Comparison of ENCODE assay signal across 23 cellular contexts in the genomic region with DNA sequence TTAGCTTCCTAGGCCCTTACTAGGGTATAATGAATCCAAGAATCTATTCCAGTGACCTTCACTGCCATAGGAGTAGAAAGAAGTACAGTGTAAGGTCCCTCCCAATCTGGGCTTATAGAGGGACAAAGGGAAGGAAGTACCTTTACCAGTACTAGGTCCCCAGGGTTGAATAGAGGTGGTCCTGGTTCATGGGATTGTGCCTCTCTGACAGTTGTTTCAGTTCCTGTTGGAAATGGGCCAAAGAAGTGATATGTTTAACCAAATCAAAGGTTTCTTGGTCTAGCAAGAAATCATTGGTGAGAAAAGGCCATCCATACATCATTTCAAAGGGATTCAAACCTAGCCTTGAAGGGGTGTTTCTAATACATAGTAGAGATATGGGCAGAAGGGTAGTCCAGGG. TPM values are rescaled to one million over a fixed set of nuclear protein-coding genes. Genes with fewer than 3 reads are reported as not detected.
DNase-seq lines count a peak whose midpoint lies in the region; ATAC-seq, FAIRE-seq and TF ChIP-seq lines count a peak whose summit lies in the region.
"Had no signal": no experiment of that assay in that cellular context is flagged by ENCODE, and none has a peak within 500 bp of the region (broad histone marks: within the 10 kb centered on the region; RNA-seq: fewer than 3 reads in every experiment).

No MANE protein-coding gene starts in this region.

- no peak for ATAC-seq in natural killer cell treated with Interleukin-12 subunit alpha and Interleukin-12 subunit beta and Interleukin-15 and Interleukin-18, amount 100 ng/mL, for 72 hours
- ATAC-seq in GM21723 (IDR thresholded peaks at IDR 0.05; ENCODE audit: unreplicated experiment) = no peak
- ATAC-seq: K562, T-helper 17 cell had no signal

- H3K27ac ChIP-seq in esophagus muscularis mucosa (replicated peaks in 1 of 4) = no peak overlapping the region
- H3K27ac ChIP-seq: Peyer's patch had no signal

- H3K27me3 Mint-ChIP-seq in natural killer cell treated with Interleukin-12 subunit alpha and Interleukin-12 subunit beta and Interleukin-15 and Interleukin-18, amount 100 ng/mL, for 72 hours = peaks cover 24 to 32% of the 10 kb centered on the region in 2 donors

- no peaks in the 10 kb centered on the region for H3K4me1 Mint-ChIP-seq in natural killer cell treated with Interleukin-12 subunit alpha and Interleukin-12 subunit beta and Interleukin-15 and Interleukin-18, amount 100 ng/mL, for 72 hours (ENCODE audit: low read depth in 2 of 2)
- H3K4me1 Mint-ChIP-seq: T-helper 17 cell had no signal

- no peak for TF ChIP-seq CTCF in esophagus muscularis mucosa (IDR thresholded peaks at IDR 0.05)

- intact Hi-C loops in esophagus muscularis mucosa (cut with DNase I) = no loop called here

- no peak overlapping the region for H3K4me3 Mint-ChIP-seq in natural killer cell treated with Interleukin-12 subunit alpha and Interleukin-12 subunit beta and Interleukin-15 and Interleukin-18, amount 100 ng/mL, for 72 hours
- H3K4me3 Mint-ChIP-seq: T-helper 17 cell had no signal

- FAIRE-seq in GM12891 (lab: Jason Lieb, UNC) = no peak
- FAIRE-seq: H54, HTR-8/SVneo, K562 had no signal

- TF ChIP-seq EP300 in esophagus muscularis mucosa (IDR thresholded peaks at IDR 0.05) = no peak

- TF ChIP-seq POLR2A in GM12891 (IDR thresholded peaks at IDR 0.05; ENCODE audit: low read depth, low read length) (no peak), esophagus muscularis mucosa (IDR thresholded peaks at IDR 0.05; ENCODE audit: low read depth) (no peak)

- DNase-seq in GM12891 (ENCODE audit: insufficient read length, low spot score) (no peak), NAMALWA (ENCODE audit: low spot score) (peak; percentile 50), dedifferentiated amniotic fluid mesenchymal stem cell (ENCODE audit: extremely low spot score) (peak; percentile 11), esophagus muscularis mucosa (ENCODE audit: extremely low spot score) (no peak), HK-2 (ENCODE audit: unreplicated experiment) (no peak)
- no peak for DNase-seq in natural killer cell treated with Interleukin-12 subunit alpha and Interleukin-12 subunit beta and Interleukin-15 and Interleukin-18, amount 100 ng/mL, for 72 hours (ENCODE audit: low spot score)
- DNase-seq: DMS153, NCI-H1092, NCI-H1417 treated with DMSO at 0.1 percent for 48 hours, NCI-H1694 treated with DMSO at 0.1 percent for 48 hours, NCI-H2081, NCI-H2227 treated with DMSO at 0.1 percent for 48 hours, NCI-H510A, NCI-H69, OCI-M1, Peyer's patch, SK-N-SH, SW 1271, T-helper 17 cell had no signal

- no peaks in the 10 kb centered on the region for H3K9me3 ChIP-seq in esophagus muscularis mucosa
- H3K9me3 ChIP-seq: Peyer's patch, SK-N-SH had no signal

- H3K9me3 Mint-ChIP-seq in natural killer cell treated with Interleukin-12 subunit alpha and Interleukin-12 subunit beta and Interleukin-15 and Interleukin-18, amount 100 ng/mL, for 72 hours = no peaks in the 10 kb centered on the region

- H3K27me3 ChIP-seq in esophagus muscularis mucosa = peaks cover 0 to 47% (median under 1%) of the 10 kb centered on the region in 4 donors
- H3K27me3 ChIP-seq: Peyer's patch had no signal

- no peak overlapping the region for H3K4me3 ChIP-seq in esophagus muscularis mucosa
- H3K4me3 ChIP-seq: K562, Peyer's patch had no signal

- no peaks in the 10 kb centered on the region for H3K36me3 Mint-ChIP-seq in natural killer cell treated with Interleukin-12 subunit alpha and Interleukin-12 subunit beta and Interleukin-15 and Interleukin-18, amount 100 ng/mL, for 72 hours

- H3K27ac Mint-ChIP-seq in natural killer cell treated with Interleukin-12 subunit alpha and Interleukin-12 subunit beta and Interleukin-15 and Interleukin-18, amount 100 ng/mL, for 72 hours = no peak overlapping the region
- H3K27ac Mint-ChIP-seq: T-helper 17 cell had no signal

- H3K4me1 ChIP-seq in esophagus muscularis mucosa = no peaks in the 10 kb centered on the region
- H3K4me1 ChIP-seq: Peyer's patch had no signal

- H3K36me3 ChIP-seq in esophagus muscularis mucosa = no peaks in the 10 kb centered on the region
- H3K36me3 ChIP-seq: Peyer's patch had no signal

TF ChIP-seq in GM12891, 5 proteins besides CTCF, POLR2A, EP300 and RAD21:
- TF ChIP-seq SPI1 (IDR thresholded peaks at IDR 0.05; ENCODE audit: low read depth, low read length) (peak; percentile 74), POU2F2 (IDR thresholded peaks at IDR 0.05; ENCODE audit: low read depth, low read length) (no peak)

RNA-seq across cellular contexts. Expression of a gene that starts 16.0 kb away (rescaled TPM):
- 59.0 TPM for polyA plus RNA-seq in GM12891 (2012; ENCODE audit: low read depth, missing spikeins)
- 10 to 100 TPM; 36.8 to 38.1 TPM for total RNA-seq in natural killer cell treated with Interleukin-12 subunit alpha and Interleukin-12 subunit beta and Interleukin-15 and Interleukin-18, amount 100 ng/mL, for 72 hours
- 10 to 100 TPM; 18.4 to 35.1 (median 25.8) TPM for total RNA-seq in esophagus muscularis mucosa

Comparison
In these comparisons a context has a peak if more than half of its experiments do, and no peak if none do; other contexts are left out.
1. DNase-seq: peak in NAMALWA (single experiment) and dedifferentiated amniotic fluid mesenchymal stem cell (single experiment); none in GM12891 (single experiment), natural killer cell treated with Interleukin-12 subunit alpha and Interleukin-12 subunit beta and Interleukin-15 and Interleukin-18, amount 100 ng/mL, for 72 hours (single experiment), esophagus muscularis mucosa (single experiment) and HK-2 (single experiment).